Comparison of ENCODE assay signal across 9 cellular contexts in the genomic region with DNA sequence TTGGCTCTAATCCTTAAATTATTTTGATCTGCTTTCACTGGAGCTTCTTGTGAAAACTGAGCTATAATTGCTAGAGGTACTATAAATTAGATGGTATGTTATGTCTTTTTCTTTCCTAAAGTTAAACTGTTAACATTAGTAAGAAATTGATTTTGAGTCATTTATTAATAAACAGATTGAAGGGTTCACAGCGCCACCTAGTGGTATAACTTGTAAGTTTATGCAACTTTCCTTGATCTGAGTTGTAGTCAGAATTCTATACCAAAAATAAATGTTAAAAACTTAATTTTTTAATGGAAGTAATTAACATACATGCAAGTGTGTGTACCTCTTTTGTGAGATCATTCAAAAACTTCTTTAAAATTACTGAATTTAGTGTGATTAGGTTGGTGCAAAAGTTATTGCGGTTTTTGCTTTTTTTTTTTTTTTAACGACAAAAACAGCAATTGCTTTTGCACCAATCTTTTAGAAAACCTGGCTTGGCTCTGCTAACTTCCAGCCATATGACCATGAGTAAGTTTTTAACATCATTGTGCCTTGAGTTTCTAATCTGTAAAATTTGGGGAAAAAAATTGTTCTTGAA.
DNase-seq lines count a peak whose midpoint lies in the region; ATAC-seq and TF ChIP-seq lines count a peak whose summit lies in the region.
"Had no signal": no experiment of that assay in that cellular context is flagged by ENCODE, and none has a peak within 500 bp of the region (broad histone marks: within the 10 kb centered on the region; RNA-seq: fewer than 3 reads in every experiment).

No MANE protein-coding gene starts in this region.

- WGBS in transverse colon (ENCODE audit: low coverage in 1 of 2), 2 donors = 56 to 58% methylated on average over 3 of the region's 3 CpGs

- H3K27me3 Mint-ChIP-seq in activated CD4-positive, alpha-beta T cell treated with anti-CD3 and anti-CD28 coated beads, Interleukin-2, amount 10 ng/mL, durations not matched to agents 7 days and 5 days = peaks cover 11% of the 10 kb centered on the region

- no peaks in the 10 kb centered on the region for H3K4me1 Mint-ChIP-seq in activated CD4-positive, alpha-beta T cell treated with anti-CD3 and anti-CD28 coated beads, Interleukin-2, amount 10 ng/mL, durations not matched to agents 7 days and 5 days

- H3K36me3 ChIP-seq in right atrium auricular region (no peaks in the 10 kb centered on the region), transverse colon (no peaks in the 10 kb centered on the region)

- H3K4me1 ChIP-seq in right atrium auricular region = no peaks in the 10 kb centered on the region
- H3K4me1 ChIP-seq in transverse colon = peaks cover 0 to 4% (median 0%) of the 10 kb centered on the region in 4 donors

- in situ Hi-C loops in transverse colon (cut with MboI; ENCODE audit: low pct_ligation_motif_present in 1 of 4, low pct_unique_long_range_greater_than_20kb in 1 of 4, low sequenced_read_pairs in 3 of 4) = no loop called here

- H3K9me3 ChIP-seq in right atrium auricular region (no peaks in the 10 kb centered on the region), transverse colon (no peaks in the 10 kb centered on the region)

- H3K36me3 Mint-ChIP-seq in activated CD4-positive, alpha-beta T cell treated with anti-CD3 and anti-CD28 coated beads, Interleukin-2, amount 10 ng/mL, durations not matched to agents 7 days and 5 days (ENCODE audit: low read depth) = no peaks in the 10 kb centered on the region

- H3K27me3 ChIP-seq in right atrium auricular region (no peaks in the 10 kb centered on the region), transverse colon (no peaks in the 10 kb centered on the region)

- no peak overlapping the region for H3K27ac Mint-ChIP-seq in activated CD4-positive, alpha-beta T cell treated with anti-CD3 and anti-CD28 coated beads, Interleukin-2, amount 10 ng/mL, durations not matched to agents 7 days and 5 days

- CTCF ChIA-PET in activated CD4-positive, alpha-beta T cell treated with anti-CD3 and anti-CD28 coated beads, Interleukin-2, amount 10 ng/mL, durations not matched to agents 7 days and 5 days (lab: Charles Lee) = no interaction called here

- TF ChIP-seq CTCF in right atrium auricular region (IDR thresholded peaks at IDR 0.05) (peak; percentile 74 to 86), transverse colon (IDR thresholded peaks at IDR 0.05) (peak; percentile 52 to 82 (median 74))

- H3K4me3 ChIP-seq in right atrium auricular region = no peak overlapping the region
- H3K4me3 ChIP-seq in transverse colon = no peak overlapping the region

- no peak for DNase-seq in right atrium auricular region (ENCODE audit: low spot score)
- no peak for DNase-seq in left cardiac atrium
- DNase-seq in M059J (ENCODE audit: low read depth) = peak; percentile 22
- DNase-seq in activated CD4-positive, alpha-beta T cell treated with anti-CD3 and anti-CD28 coated beads, Interleukin-2, amount 10 ng/mL, durations not matched to agents 7 days and 5 days = peak; percentile 43
- DNase-seq in iPS-NIHi11 (ENCODE audit: low spot score) = peak; percentile 25
- no peak for DNase-seq in transverse colon
- DNase-seq in activated naive CD4-positive, alpha-beta T cell (lab: John Stamatoyannopoulos, UW) = no peak

- H3K27ac ChIP-seq in right atrium auricular region = no peak overlapping the region
- H3K27ac ChIP-seq in transverse colon = no peak overlapping the region
- H3K27ac ChIP-seq: epithelial cell of prostate had no signal

- no peak for TF ChIP-seq POLR2A in transverse colon (IDR thresholded peaks at IDR 0.05)

- intact Hi-C loops in left cardiac atrium (cut with DNase I) = no loop called here
- intact Hi-C loops in transverse colon (cut with DNase I; ENCODE audit: low total_unique reads) = no loop called here

- TF ChIP-seq EP300 in transverse colon (IDR thresholded peaks at IDR 0.05; ENCODE audit: low read depth) = no peak

- no peak for ATAC-seq in left cardiac atrium
- no peak for ATAC-seq in HG03097 (IDR thresholded peaks at IDR 0.05; ENCODE audit: low FRiP score, unreplicated experiment)

- POLR2A ChIA-PET in activated CD4-positive, alpha-beta T cell treated with anti-CD3 and anti-CD28 coated beads, Interleukin-2, amount 10 ng/mL, durations not matched to agents 7 days and 5 days (lab: Charles Lee) = no interaction called here

- no peaks in the 10 kb centered on the region for H3K9me3 Mint-ChIP-seq in activated CD4-positive, alpha-beta T cell treated with anti-CD3 and anti-CD28 coated beads, Interleukin-2, amount 10 ng/mL, durations not matched to agents 7 days and 5 days

- no peak overlapping the region for H3K4me3 Mint-ChIP-seq in activated CD4-positive, alpha-beta T cell treated with anti-CD3 and anti-CD28 coated beads, Interleukin-2, amount 10 ng/mL, durations not matched to agents 7 days and 5 days

Comparison
In these comparisons a context has a peak if more than half of its experiments do, and no peak if none do; other contexts are left out.
1. DNase-seq: peak in M059J (single experiment), activated CD4-positive, alpha-beta T cell treated with anti-CD3 and anti-CD28 coated beads, Interleukin-2, amount 10 ng/mL, durations not matched to agents 7 days and 5 days (single experiment) and iPS-NIHi11 (single experiment); none in right atrium auricular region (single experiment), left cardiac atrium (single experiment), transverse colon (single experiment) and activated naive CD4-positive, alpha-beta T cell (0 of 4).